In the genomic region with DNA sequence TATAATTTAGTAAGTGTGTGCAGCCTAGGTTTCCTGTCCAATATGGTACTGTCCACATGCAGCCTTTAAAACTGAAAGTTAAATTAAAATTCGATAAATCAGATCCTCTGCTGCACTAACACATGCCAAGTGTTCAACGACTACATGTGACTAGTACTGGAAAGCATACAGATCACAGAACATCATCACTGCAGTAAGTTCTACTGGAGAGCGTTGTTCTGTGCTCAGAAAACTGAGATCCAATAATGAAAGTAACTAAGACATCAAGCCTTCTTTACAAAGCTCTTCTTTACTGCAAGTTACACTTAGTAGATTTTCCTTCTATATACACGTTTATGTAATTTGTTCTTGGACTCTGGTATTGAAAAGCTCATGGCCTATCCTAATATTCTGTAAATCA, we compare ENCODE assay signal across 20 cellular contexts.
DNase-seq lines count a peak whose midpoint lies in the region; ATAC-seq and TF ChIP-seq lines count a peak whose summit lies in the region.
"Had no signal": no experiment of that assay in that cellular context is flagged by ENCODE, and none has a peak within 500 bp of the region (broad histone marks: within the 10 kb centered on the region; RNA-seq: fewer than 3 reads in every experiment).

No MANE protein-coding gene starts in this region.

- H4K91ac ChIP-seq in IMR-90 (ENCODE audit: insufficient read depth, low read depth, low read length), result no peak overlapping the region

- H3K9me3 ChIP-seq in IMR-90 (ENCODE audit: control insufficient read depth, insufficient read depth, low read length) (no peaks in the 10 kb centered on the region), fibroblast of lung (ENCODE audit: control insufficient read depth, insufficient read depth, low read depth, low read length) (no peaks in the 10 kb centered on the region)
- H3K9me3 ChIP-seq in CD4-positive, alpha-beta T cell (ENCODE audit: control insufficient read depth, low read length), result no peaks in the 10 kb centered on the region
- H3K9me3 ChIP-seq: prostate gland had no signal

- TF ChIP-seq POLR2A in IMR-90 (IDR thresholded peaks at IDR 0.05; ENCODE audit: low read depth, low read length), result no peak

- TF ChIP-seq RAD21 in IMR-90 (IDR thresholded peaks at IDR 0.05; ENCODE audit: low read length), result no peak

- no peak overlapping the region for H3K56ac ChIP-seq in IMR-90 (ENCODE audit: extremely low read depth, insufficient read depth, low read length)

- peaks cover 48% of the 10 kb centered on the region for H3K36me3 Mint-ChIP-seq in CD4-positive, alpha-beta T cell (ENCODE audit: low read depth)
- H3K36me3 Mint-ChIP-seq: natural killer cell, type B pancreatic cell had no signal

- no peaks in the 10 kb centered on the region for H3K9me3 Mint-ChIP-seq in CD4-positive, alpha-beta T cell
- H3K9me3 Mint-ChIP-seq: activated CD4-positive, alpha-beta T cell treated with anti-CD3 and anti-CD28 coated beads, Interleukin-2, amount 10 ng/mL, durations not matched to agents 7 days and 5 days; CD8-positive, alpha-beta T cell; natural killer cell; stimulated activated memory B cell treated with anti-CD40 and anti-IgM and Interleukin-4, amounts not matched to agents 10 μg/mL and 1 μg/mL and 100 μg/mL, for 72 hours; type B pancreatic cell had no signal

- H2BK5ac ChIP-seq in IMR-90 (ENCODE audit: low read depth, low read length, poor library complexity, severe bottlenecking), result no peak overlapping the region

- H3K9me1 ChIP-seq in IMR-90 (ENCODE audit: insufficient read depth, low read length), result no peaks in the 10 kb centered on the region

- no peak overlapping the region for H3K27ac ChIP-seq in IMR-90 (ENCODE audit: insufficient read depth, low read length)
- no peak overlapping the region for H3K27ac ChIP-seq in fibroblast of lung (ENCODE audit: insufficient read depth, low read length)
- H3K27ac ChIP-seq in CD4-positive, alpha-beta T cell (ENCODE audit: low read depth, low read length), result no peak overlapping the region
- H3K27ac ChIP-seq: HL-60, prostate gland had no signal

- in situ Hi-C loops in IMR-90 (cut with MboI; ENCODE audit: low sequenced_read_pairs), result loop anchor here (25.0 kb wide), 1 partner anchor 906 kb away; no protein-coding TSS in a partner anchor

- no peak overlapping the region for H3K4ac ChIP-seq in IMR-90 (ENCODE audit: low read depth, low read length)

- no CpG with 5 or more reads among the region's 4 CpGs for WGBS in IMR-90 (ENCODE audit: extremely low coverage in 2 of 2, insufficient read length in 1 of 2), 2 experiments

- H2AK5ac ChIP-seq in IMR-90 (ENCODE audit: low read depth, low read length), result no peak overlapping the region

- H3K14ac ChIP-seq in IMR-90 (replicated peaks; ENCODE audit: low read depth, low read length), result no peak overlapping the region; the same call in 1 of the 2 replicates

- POLR2A ChIA-PET in IMR-90 (lab: Charles Lee; ENCODE audit: unreplicated experiment), result no interaction called here
- POLR2A ChIA-PET in CD4-positive, alpha-beta T cell (lab: Charles Lee), result no interaction called here

- dilution Hi-C loops in IMR-90 (cut with HindIII; ENCODE audit: low sequenced_read_pairs, unreplicated experiment), result no loop called here

- H3K27me3 ChIP-seq in IMR-90 (ENCODE audit: control insufficient read depth, insufficient read depth, low read length) (no peaks in the 10 kb centered on the region), fibroblast of lung (ENCODE audit: control insufficient read depth, insufficient read depth, low read length) (no peaks in the 10 kb centered on the region)
- H3K27me3 ChIP-seq in CD4-positive, alpha-beta T cell (ENCODE audit: control insufficient read depth, insufficient read depth, low read length), result no peaks in the 10 kb centered on the region

- CTCF ChIA-PET in IMR-90 (lab: Yijun Ruan, JAX), result no interaction called here
- CTCF ChIA-PET in CD4-positive, alpha-beta T cell (lab: Charles Lee), result no interaction called here

- BruUV-seq in IMR-90 (replicated peaks; lab: Mats Ljungman, UMichigan), result no TSS peak

- no peak overlapping the region for H3K4me3 Mint-ChIP-seq in CD4-positive, alpha-beta T cell
- H3K4me3 Mint-ChIP-seq: activated CD4-positive, alpha-beta T cell treated with anti-CD3 and anti-CD28 coated beads, Interleukin-2, amount 10 ng/mL, durations not matched to agents 7 days and 5 days; CD8-positive, alpha-beta T cell; natural killer cell; stimulated activated memory B cell treated with anti-CD40 and anti-IgM and Interleukin-4, amounts not matched to agents 10 μg/mL and 1 μg/mL and 100 μg/mL, for 72 hours; type B pancreatic cell had no signal

- H3K4me2 ChIP-seq in IMR-90 (ENCODE audit: low read depth, low read length) (peak overlapping the region; percentile 62; the same call in 1 of the 2 replicates), fibroblast of lung (ENCODE audit: extremely low read depth, insufficient read depth, low read length) (peak overlapping the region; percentile 54)

- H3K79me2 ChIP-seq in fibroblast of lung (ENCODE audit: control insufficient read depth, insufficient read depth, low read length), result no peaks in the 10 kb centered on the region

- H3K4me3 ChIP-seq in IMR-90 (ENCODE audit: insufficient read depth, low read depth, low read length) (no peak overlapping the region), fibroblast of lung (replicated peaks in 1 of 4; ENCODE audit: control extremely low read depth in 1 of 4, insufficient read depth in 1 of 4, low read depth in 3 of 4, low read length in 4 of 4) (no peak overlapping the region)
- H3K4me3 ChIP-seq: lung, prostate gland had no signal

- H2AFZ ChIP-seq in IMR-90 (replicated peaks; ENCODE audit: low read length, poor library complexity), result no peak overlapping the region
- H2AFZ ChIP-seq in fibroblast of lung (ENCODE audit: low read length), result no peak overlapping the region

- no peak overlapping the region for H2BK20ac ChIP-seq in IMR-90 (ENCODE audit: low read depth, low read length)

- no peaks in the 10 kb centered on the region for H3K36me3 ChIP-seq in IMR-90 (ENCODE audit: control insufficient read depth, insufficient read depth, low read length)
- H3K36me3 ChIP-seq in fibroblast of lung (ENCODE audit: control insufficient read depth, insufficient read depth, low read length), result no peaks in the 10 kb centered on the region
- H3K36me3 ChIP-seq: prostate gland had no signal

- no peaks in the 10 kb centered on the region; a peak in 1 of 4 replicates for H3K79me1 ChIP-seq in IMR-90 (ENCODE audit: low read depth in 1 of 2, low read length in 2 of 2)

- H3K4me1 ChIP-seq in IMR-90 (ENCODE audit: control insufficient read depth, insufficient read depth, low read length) (no peaks in the 10 kb centered on the region), fibroblast of lung (ENCODE audit: control insufficient read depth, extremely low read depth, insufficient read depth, low read length) (no peaks in the 10 kb centered on the region)
- H3K4me1 ChIP-seq: prostate gland had no signal

- H3K9ac ChIP-seq in IMR-90 (ENCODE audit: low read depth, low read length) (no peak overlapping the region), fibroblast of lung (ENCODE audit: insufficient read depth, low read length) (no peak overlapping the region)

- H2BK15ac ChIP-seq in IMR-90 (ENCODE audit: low read depth, low read length), result no peak overlapping the region

- H2BK120ac ChIP-seq in IMR-90 (ENCODE audit: low read depth, low read length), result no peak overlapping the region

- H3K23ac ChIP-seq in IMR-90 (ENCODE audit: low read depth, low read length), result no peak overlapping the region

- ATAC-seq in IMR-90 (ENCODE audit: low read depth) (no peak; the same call in 1 of the 2 replicates), sciatic nerve (peak; percentile 80), GM21360 (IDR thresholded peaks at IDR 0.05; ENCODE audit: unreplicated experiment) (no peak)
- no peak for ATAC-seq in CD4-positive, alpha-beta T cell (ENCODE audit: poor library complexity)
- ATAC-seq: CD8-positive, alpha-beta T cell; natural killer cell; stimulated activated memory B cell treated with anti-CD40 and anti-IgM and Interleukin-4, amounts not matched to agents 10 μg/mL and 1 μg/mL and 100 μg/mL, for 72 hours had no signal

- intact Hi-C loops in IMR-90 (cut with micrococcal nuclease) (no loop called here), sciatic nerve (cut with DNase I) (no loop called here)
- intact Hi-C loops in CD4-positive, alpha-beta T cell (cut with DNase I, micrococcal nuclease), result no loop called here

- peaks cover 29% of the 10 kb centered on the region for H3K4me1 Mint-ChIP-seq in CD4-positive, alpha-beta T cell (ENCODE audit: low read depth)
- H3K4me1 Mint-ChIP-seq: activated CD4-positive, alpha-beta T cell treated with anti-CD3 and anti-CD28 coated beads, Interleukin-2, amount 10 ng/mL, durations not matched to agents 7 days and 5 days had no signal

- TF ChIP-seq CTCF in IMR-90 (conservative IDR thresholded peaks at IDR 0.05; ENCODE audit: low read depth, low read length), result no peak
- no peak for TF ChIP-seq CTCF in fibroblast of lung (conservative IDR thresholded peaks at IDR 0.05 in 1 of 2, IDR thresholded peaks at IDR 0.05 in 1 of 2; ENCODE audit: low read depth in 1 of 2, low read length in 2 of 2)
- no peak for TF ChIP-seq CTCF in CD4-positive, alpha-beta T cell (IDR thresholded peaks at IDR 0.05)

- no peak overlapping the region for H3K27ac Mint-ChIP-seq in CD4-positive, alpha-beta T cell
- H3K27ac Mint-ChIP-seq: activated CD4-positive, alpha-beta T cell treated with anti-CD3 and anti-CD28 coated beads, Interleukin-2, amount 10 ng/mL, durations not matched to agents 7 days and 5 days; CD8-positive, alpha-beta T cell; natural killer cell; type B pancreatic cell had no signal

- no peaks in the 10 kb centered on the region for H3K27me3 Mint-ChIP-seq in CD4-positive, alpha-beta T cell
- H3K27me3 Mint-ChIP-seq: activated CD4-positive, alpha-beta T cell treated with anti-CD3 and anti-CD28 coated beads, Interleukin-2, amount 10 ng/mL, durations not matched to agents 7 days and 5 days; stimulated activated memory B cell treated with anti-CD40 and anti-IgM and Interleukin-4, amounts not matched to agents 10 μg/mL and 1 μg/mL and 100 μg/mL, for 72 hours; type B pancreatic cell had no signal

- no peak overlapping the region; the same call in 1 of the 2 replicates for H3K18ac ChIP-seq in IMR-90 (ENCODE audit: low read depth, low read length)

- peak; percentile 28 for DNase-seq in EH (ENCODE audit: low read depth)
- DNase-seq in IMR-90, result no peak
- DNase-seq in fibroblast of lung (ENCODE audit: low read depth in 2 of 2), result no peak
- no peak for DNase-seq in sciatic nerve (ENCODE audit: low spot score)
- no peak for DNase-seq in CD4-positive, alpha-beta T cell
- no peak for DNase-seq in kidney glomerular epithelial cell (lab: John Stamatoyannopoulos, UW)
- DNase-seq in NCI-H524 (lab: John Stamatoyannopoulos, UW), result no peak
- DNase-seq: activated CD4-positive, alpha-beta T cell treated with anti-CD3 and anti-CD28 coated beads, Interleukin-2, amount 10 ng/mL, durations not matched to agents 7 days and 5 days; activated CD8-positive, alpha-beta memory T cell treated with anti-CD3 and anti-CD28 coated beads, Interleukin-2, amount 50 U/mL, for 48 hours; CD8-positive, alpha-beta T cell; KBM-7; natural killer cell; NCI-H2171; stimulated activated CD4-positive, alpha-beta T cell treated with anti-CD3 and anti-CD28 coated beads, Interleukin-12 subunit alpha, Interleukin-12 subunit beta, amount 100 ng/mL, for 4 hours had no signal

- H4K8ac ChIP-seq in IMR-90 (ENCODE audit: low read depth in 2 of 2, low read length in 2 of 2), result no peak overlapping the region

- H4K20me1 ChIP-seq in IMR-90 (ENCODE audit: insufficient read depth, low read length) (no peaks in the 10 kb centered on the region), fibroblast of lung (ENCODE audit: control insufficient read depth, extremely low read depth, insufficient read depth, low read length) (no peaks in the 10 kb centered on the region)

- H2AK9ac ChIP-seq in IMR-90 (replicated peaks; ENCODE audit: low read depth, low read length, poor library complexity), result no peak overlapping the region

- no peak overlapping the region for H4K5ac ChIP-seq in IMR-90 (ENCODE audit: low read depth, low read length)
